In the genomic region with DNA sequence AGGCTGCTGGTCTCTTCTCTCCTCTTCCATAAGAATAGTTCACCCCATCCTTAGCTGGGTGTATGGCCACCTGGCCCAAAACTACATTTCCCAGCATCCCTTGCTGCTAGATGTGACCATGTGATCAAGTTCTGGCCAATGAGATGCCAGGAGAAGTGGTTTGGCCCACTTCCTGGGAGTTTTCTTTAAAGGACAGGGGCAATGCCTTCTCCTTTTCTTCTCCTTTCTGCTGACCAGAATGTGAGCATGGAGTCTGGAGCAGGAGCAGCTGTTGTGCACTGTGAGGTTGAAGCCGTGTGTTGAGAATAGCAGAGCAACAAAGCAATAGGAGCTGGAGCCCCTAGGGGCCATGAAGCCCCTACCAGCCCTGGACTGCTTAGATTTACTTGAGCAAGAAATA, we compare ENCODE assay signal across 8 cellular contexts. TPM values are rescaled to one million over a fixed set of nuclear protein-coding genes. Genes with fewer than 3 reads are reported as not detected.
DNase-seq lines count a peak whose midpoint lies in the region; ATAC-seq and TF ChIP-seq lines count a peak whose summit lies in the region.

No MANE protein-coding gene starts in this region.

- 100% methylated on average over 1 of the region's 1 CpG for WGBS in mammary epithelial cell (ENCODE audit: low coverage, missing lambda C conversion rate)

- BruUV-seq in mammary epithelial cell (replicated peaks; lab: Mats Ljungman, UMichigan): no TSS peak

- TF ChIP-seq CTCF in 22Rv1 (IDR thresholded peaks at IDR 0.05) (no peak), GM10248 (IDR thresholded peaks at IDR 0.05; ENCODE audit: control extremely low read depth, extremely low read depth, low read depth, missing control alignments) (no peak), Loucy (conservative IDR thresholded peaks at IDR 0.05; ENCODE audit: low read length) (no peak), mammary epithelial cell (conservative IDR thresholded peaks at IDR 0.05 in 1 of 2, IDR thresholded peaks at IDR 0.05 in 1 of 2; ENCODE audit: extremely low read depth in 1 of 2, insufficient read depth in 1 of 2, low read depth in 1 of 2, low read length in 2 of 2) (no peak)

- no peaks in the 10 kb centered on the region for H3F3A ChIP-seq in Loucy (ENCODE audit: low read depth)

- ATAC-seq in GM18520 (IDR thresholded peaks at IDR 0.05; ENCODE audit: unreplicated experiment): no peak

- H2AFZ ChIP-seq in Loucy (ENCODE audit: low read length) (0 out of 2 replicates have a peak overlapping the region, but pooled peaks have one; percentile 50), mammary epithelial cell (ENCODE audit: low read depth, low read length) (peak overlapping the region; percentile 68)

- H3K9me3 ChIP-seq in Loucy (ENCODE audit: insufficient read depth, low read depth, low read length): no peaks in the 10 kb centered on the region
- H3K9me3 ChIP-seq in mammary epithelial cell (replicated peaks; ENCODE audit: insufficient read depth, low read length): no peaks in the 10 kb centered on the region

- H3K36me3 ChIP-seq in Loucy (ENCODE audit: insufficient read depth, low read length): no peaks in the 10 kb centered on the region
- H3K36me3 ChIP-seq in mammary epithelial cell (ENCODE audit: insufficient read depth, low read length): no peaks in the 10 kb centered on the region

- POLR2A ChIA-PET in GM10248 (lab: Yijun Ruan, JAX): no interaction called here

- in situ Hi-C loops in mammary epithelial cell (cut with MboI; ENCODE audit: low sequenced_read_pairs in 2 of 2): no loop called here

- H3K9me2 ChIP-seq in Loucy (replicated peaks; ENCODE audit: low read depth, low read length): no peaks in the 10 kb centered on the region

- no peaks in the 10 kb centered on the region for H3K27me3 ChIP-seq in Loucy (ENCODE audit: insufficient read depth, low read length, poor library complexity, severe bottlenecking)
- peaks cover 2% of the 10 kb centered on the region for H3K27me3 ChIP-seq in mammary epithelial cell (ENCODE audit: insufficient read depth, low read length)

- H4K20me1 ChIP-seq in Loucy (ENCODE audit: insufficient read depth, low read length, poor library complexity, severe bottlenecking) (no peaks in the 10 kb centered on the region), mammary epithelial cell (ENCODE audit: insufficient read depth, low read length) (no peaks in the 10 kb centered on the region)

- CTCF ChIA-PET in GM10248 (lab: Yijun Ruan, JAX): interaction anchor here (0.7 to 2.3 kb wide), 11 partner anchors 9 to 453 kb away, joined by 3 to 6 read pairs (median 3); no protein-coding TSS in a partner anchor
- CTCF ChIA-PET in mammary epithelial cell (lab: Charles Lee; ENCODE audit: low non-redundant PET): interaction anchor here (0.6 kb wide), 1 partner anchor 711 kb away, joined by 5 read pairs; no protein-coding TSS in a partner anchor

- H3K4me1 ChIP-seq in Loucy (ENCODE audit: insufficient read depth, low read length, poor library complexity, severe bottlenecking) (peaks cover 28% of the 10 kb centered on the region), mammary epithelial cell (ENCODE audit: insufficient read depth, low read length) (no peaks in the 10 kb centered on the region)

- dilution Hi-C loops in mammary epithelial cell (cut with HindIII; ENCODE audit: low sequenced_read_pairs): loop anchor here (5.0 kb wide), 2 partner anchors 37 to 202 kb away; no protein-coding TSS in a partner anchor

- DNase-seq in GM10248 (ENCODE audit: extremely low spot score): peak; percentile 73
- DNase-seq in T-helper 9 cell: peak; percentile 32
- peak; percentile 64 for DNase-seq in mammary epithelial cell
- peak; percentile 88 for DNase-seq in inferior parietal cortex (ENCODE audit: extremely low spot score)
- DNase-seq in stimulated activated CD4-positive, alpha-beta T cell treated with anti-CD3 and anti-CD28 coated beads, Interleukin-4, amount 100 ng/mL, for 48 hours (ENCODE audit: low read depth in 2 of 2): peak; percentile 36 to 49

- H3K27ac ChIP-seq in 22Rv1 (peak overlapping the region; percentile 40), mammary epithelial cell (ENCODE audit: insufficient read depth, low read depth, low read length) (no peak overlapping the region)

- H3K4me3 ChIP-seq in Loucy (ENCODE audit: low read length, poor library complexity, severe bottlenecking) (peak overlapping the region; percentile 23), mammary epithelial cell (replicated peaks in 1 of 3; ENCODE audit: insufficient read depth in 1 of 3, low read depth in 2 of 3, low read length in 3 of 3) (no peak overlapping the region)

- H3K79me2 ChIP-seq in Loucy (ENCODE audit: insufficient read depth, low read length) (no peaks in the 10 kb centered on the region), mammary epithelial cell (ENCODE audit: insufficient read depth, low read length) (no peaks in the 10 kb centered on the region)

- H3K9ac ChIP-seq in Loucy (ENCODE audit: low read depth, low read length, poor library complexity, severe bottlenecking): no peak overlapping the region
- no peak overlapping the region for H3K9ac ChIP-seq in mammary epithelial cell (ENCODE audit: insufficient read depth, low read length)

- H3K4me2 ChIP-seq in Loucy (ENCODE audit: low read depth, low read length, poor library complexity, severe bottlenecking): peak overlapping the region; percentile 41
- H3K4me2 ChIP-seq in mammary epithelial cell (ENCODE audit: insufficient read depth, low read depth, low read length): no peak overlapping the region

- intact Hi-C loops in mammary epithelial cell (cut with micrococcal nuclease): no loop called here

RNA-seq across cellular contexts. Expression of a gene that starts 36.8 kb away (rescaled TPM):
- not detected for total RNA-seq in mammary epithelial cell
- not detected for polyA plus RNA-seq in mammary epithelial cell
- not detected for polyA minus RNA-seq in mammary epithelial cell

RNA-seq across cellular contexts. Expression of a gene that starts 41.8 kb away (rescaled TPM):
- total RNA-seq in mammary epithelial cell: 10 to 100 TPM; 15.0 to 44.6 TPM
- 59.9 TPM for polyA plus RNA-seq in mammary epithelial cell
- polyA minus RNA-seq in mammary epithelial cell: 49.3 TPM

RNA-seq across cellular contexts. Expression of a gene that starts 57.8 kb away (rescaled TPM):
- total RNA-seq in mammary epithelial cell: 10 to 100 TPM; 21.4 to 28.2 TPM
- 25.2 TPM for polyA plus RNA-seq in mammary epithelial cell
- 8.7 TPM for polyA minus RNA-seq in mammary epithelial cell

Comparison
In these comparisons a context has a peak if more than half of its experiments do, and no peak if none do; other contexts are left out.
1. DNase-seq: peak in every context shown above with its lines; median percentile 88 in inferior parietal cortex; 73 in GM10248; 64 in mammary epithelial cell; 42 in stimulated activated CD4-positive, alpha-beta T cell treated with anti-CD3 and anti-CD28 coated beads, Interleukin-4, amount 100 ng/mL, for 48 hours; 32 in T-helper 9 cell.